Comparison of ENCODE assay signal across 14 cellular contexts in the genomic region with DNA sequence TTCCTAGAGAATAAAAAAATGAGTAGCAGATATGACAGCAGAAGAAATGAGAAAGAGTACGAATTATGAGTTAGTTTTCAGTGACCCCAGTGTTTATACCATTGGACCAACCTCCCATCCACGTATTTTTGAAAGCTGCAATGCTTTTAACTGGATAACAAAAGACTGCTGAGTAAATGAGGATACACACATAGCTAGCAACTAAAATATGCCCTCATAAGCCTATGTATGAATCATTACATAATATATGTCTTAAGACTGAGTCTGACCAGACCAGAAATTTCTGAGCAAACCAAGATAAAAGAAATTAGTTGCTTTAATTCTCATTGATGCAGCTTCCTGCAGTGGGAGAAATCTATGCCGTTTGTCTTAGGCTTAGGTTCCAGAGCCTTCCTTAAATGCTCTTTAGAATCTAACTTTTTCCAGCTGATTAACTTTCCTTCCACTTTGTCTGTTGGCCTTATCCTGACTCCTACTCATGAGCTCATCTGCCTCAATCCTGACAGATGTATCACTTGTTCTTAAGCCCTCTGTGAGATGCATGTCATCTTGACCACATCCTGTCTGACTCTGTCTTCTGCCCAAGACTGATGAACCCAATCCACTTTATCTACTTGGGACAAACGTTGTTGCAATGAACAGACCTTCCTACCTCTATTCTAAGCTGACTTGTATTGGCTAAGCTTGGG.
DNase-seq lines count a peak whose midpoint lies in the region; ATAC-seq and TF ChIP-seq lines count a peak whose summit lies in the region.
"Had no signal": no experiment of that assay in that cellular context is flagged by ENCODE, and none has a peak within 500 bp of the region (broad histone marks: within the 10 kb centered on the region; RNA-seq: fewer than 3 reads in every experiment).

No MANE protein-coding gene starts in this region.

- TF ChIP-seq CTCF in GM12865 (IDR thresholded peaks at IDR 0.05; ENCODE audit: insufficient read depth, low read depth, low read length, missing control alignments), result no peak
- TF ChIP-seq CTCF in WERI-Rb-1 (IDR thresholded peaks at IDR 0.05; ENCODE audit: low read depth, low read length), result no peak
- TF ChIP-seq CTCF in GM20000 (IDR thresholded peaks at IDR 0.05; ENCODE audit: extremely low read depth, missing control alignments), result no peak
- no peak for TF ChIP-seq CTCF in left lung (IDR thresholded peaks at IDR 0.05)

- H3K27ac ChIP-seq in WERI-Rb-1 (no peak overlapping the region), left lung (no peak overlapping the region)
- H3K27ac ChIP-seq: tibial artery had no signal

- H3K9me3 ChIP-seq in WERI-Rb-1 (ENCODE audit: severe bottlenecking), result no peaks in the 10 kb centered on the region
- H3K9me3 ChIP-seq in left lung, result no peaks in the 10 kb centered on the region
- H3K9me3 ChIP-seq: Caco-2, tibial artery had no signal

- ATAC-seq in HG03565 (IDR thresholded peaks at IDR 0.05; ENCODE audit: unreplicated experiment) (peak; percentile 64), left lung (no peak)
- ATAC-seq: HCT116 had no signal

- H3K4me3 ChIP-seq in GM12865 (ENCODE audit: low read depth, low read length) (no peak overlapping the region), WERI-Rb-1 (ENCODE audit: low read depth, low read length) (no peak overlapping the region), left lung (no peak overlapping the region)
- H3K4me3 ChIP-seq: tibial artery had no signal

- peak; percentile 21 for DNase-seq in GM12865 (ENCODE audit: low read depth)
- DNase-seq in WERI-Rb-1, result peak; percentile 59
- DNase-seq in left kidney (ENCODE audit: low read depth, low spot score), result peak; percentile 13
- DNase-seq in GM20000 (ENCODE audit: low spot score), result no peak
- DNase-seq in left lung, result no peak
- no peak for DNase-seq in activated CD4-positive, alpha-beta T cell treated with anti-CD3 and anti-CD28 coated beads, Interleukin-2, amount 50 U/mL, for 48 hours
- no peak for DNase-seq in MV-4-11 (lab: John Stamatoyannopoulos, UW)
- DNase-seq: Caco-2; effector CD4-positive, alpha-beta T cell; NCI-H187; RPMI8226; tibial artery had no signal

- intact Hi-C loops in left lung (cut with DNase I), result no loop called here

- no peaks in the 10 kb centered on the region for H3K4me1 ChIP-seq in left lung
- H3K4me1 ChIP-seq: Caco-2, tibial artery had no signal

- no peaks in the 10 kb centered on the region for H3K36me3 ChIP-seq in WERI-Rb-1
- H3K36me3 ChIP-seq in left lung, result no peaks in the 10 kb centered on the region
- H3K36me3 ChIP-seq: tibial artery had no signal

- H3K27me3 ChIP-seq in WERI-Rb-1 (ENCODE audit: insufficient read depth, low read depth, severe bottlenecking) (no peaks in the 10 kb centered on the region), left lung (no peaks in the 10 kb centered on the region)
- H3K27me3 ChIP-seq: tibial artery had no signal

Comparison
In these comparisons a context has a peak if more than half of its experiments do, and no peak if none do; other contexts are left out.
1. DNase-seq: peak in GM12865 (single experiment), WERI-Rb-1 (single experiment) and left kidney (single experiment); none in GM20000 (single experiment), left lung (0 of 2), activated CD4-positive, alpha-beta T cell treated with anti-CD3 and anti-CD28 coated beads, Interleukin-2, amount 50 U/mL, for 48 hours (0 of 2) and MV-4-11 (single experiment).